ENCODE assay signal across 8 cellular contexts in the genomic region with DNA sequence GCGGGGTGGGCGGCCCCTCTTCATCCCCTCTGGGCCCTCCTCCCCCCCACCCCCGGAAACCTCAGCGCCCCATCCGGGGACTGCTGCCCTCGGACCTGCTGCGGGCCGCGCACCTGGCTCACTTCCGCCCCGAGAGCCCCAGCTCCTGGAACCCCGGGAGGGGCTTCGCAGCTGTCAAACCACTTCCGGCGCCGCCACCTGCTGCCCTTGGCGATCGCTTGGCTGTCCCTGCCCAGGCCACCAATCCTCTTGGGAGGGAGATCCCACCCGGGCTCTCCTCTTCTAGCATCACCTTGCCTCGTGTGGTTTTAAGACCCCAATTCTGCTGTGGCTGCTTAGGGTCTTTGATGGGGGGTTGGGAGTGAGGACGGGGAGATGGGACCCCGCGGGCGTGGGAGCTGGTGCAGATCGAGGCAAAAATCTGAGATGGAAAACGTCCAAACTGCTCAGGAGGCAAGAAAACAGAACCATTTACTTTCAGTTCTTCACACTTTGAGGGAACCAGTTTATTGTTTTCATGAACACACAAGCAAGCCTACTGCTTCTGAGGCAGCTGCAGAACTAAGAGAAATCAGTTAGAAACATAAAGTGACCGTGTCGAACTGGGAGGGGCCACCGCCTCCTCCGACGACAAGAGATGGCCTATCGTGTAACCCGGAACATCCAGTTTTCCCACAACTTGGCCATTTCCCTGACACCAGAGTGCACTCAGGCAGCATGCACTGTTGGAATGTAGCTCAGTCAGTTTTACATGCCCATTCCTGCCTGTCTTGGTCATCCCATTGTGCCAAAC. TPM values are rescaled to one million over a fixed set of nuclear protein-coding genes. Genes with fewer than 3 reads are reported as not detected.
DNase-seq lines count a peak whose midpoint lies in the region; ATAC-seq and TF ChIP-seq lines count a peak whose summit lies in the region.

No MANE protein-coding gene starts in this region.

- TF ChIP-seq CTCF in WTC11 (IDR thresholded peaks at IDR 0.05): no peak

- H3K4me3 Mint-ChIP-seq in WTC11: peak overlapping the region; percentile 68

- H3K27me3 Mint-ChIP-seq in WTC11 (ENCODE audit: low read depth): no peaks in the 10 kb centered on the region

- peak; percentile 72 for DNase-seq in NK-92 treated with Interleukin-12 subunit alpha and Interleukin-12 subunit beta, amount 100 ng/mL, for 24 hours (lab: John Stamatoyannopoulos, UW)
- no peak for DNase-seq in NK-92 (lab: John Stamatoyannopoulos, UW; ENCODE audit: unreplicated experiment)
- DNase-seq in NCI-H128 (lab: John Stamatoyannopoulos, UW; ENCODE audit: unreplicated experiment): peak; percentile 9
- peak; percentile 67 for DNase-seq in WTC11 (ENCODE audit: low spot score)
- peak; percentile 23 for DNase-seq in cerebellum (ENCODE audit: low spot score)
- peak; percentile 78 for DNase-seq in left kidney (ENCODE audit: low read depth, low spot score)
- DNase-seq in stimulated activated CD4-positive, alpha-beta T cell treated with anti-CD3 and anti-CD28 coated beads, Interleukin-4, amount 100 ng/mL, for 1 hour: peak; percentile 55

- H3K27ac Mint-ChIP-seq in WTC11: no peak overlapping the region

- H3K4me1 Mint-ChIP-seq in WTC11: peaks cover 18% of the 10 kb centered on the region

- no peaks in the 10 kb centered on the region for H3K36me3 Mint-ChIP-seq in WTC11

- CTCF ChIA-PET in WTC11 (lab: Charles Lee): interaction anchor here (0.6 to 3.1 kb wide), 2 partner anchors 11 to 754 kb away, joined by 6 to 13 read pairs; no protein-coding TSS in a partner anchor

- ATAC-seq in HG02798 (IDR thresholded peaks at IDR 0.05; ENCODE audit: poor library complexity, unreplicated experiment) (peak; percentile 77), WTC11 (peak; percentile 45)

- H3K9me3 Mint-ChIP-seq in WTC11: no peaks in the 10 kb centered on the region

- POLR2A ChIA-PET in WTC11 (lab: Charles Lee): no interaction called here

TF ChIP-seq in WTC11, 78 proteins besides CTCF, POLR2A, EP300 and RAD21:
- TF ChIP-seq EMX1 (CRISPR knock-in tag; IDR thresholded peaks at IDR 0.05) (no peak), ETV6 (CRISPR knock-in tag; IDR thresholded peaks at IDR 0.05) (no peak), PRDM15 (CRISPR knock-in tag; IDR thresholded peaks at IDR 0.05) (no peak)
- TF ChIP-seq, protein P1, sequence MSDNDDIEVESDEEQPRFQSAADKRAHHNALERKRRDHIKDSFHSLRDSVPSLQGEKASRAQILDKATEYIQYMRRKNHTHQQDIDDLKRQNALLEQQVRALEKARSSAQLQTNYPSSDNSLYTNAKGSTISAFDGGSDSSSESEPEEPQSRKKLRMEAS (CRISPR knock-in tag; IDR thresholded peaks at IDR 0.05): 0 out of 2 replicates have a peak, but pooled peaks have one; percentile 21
- TF ChIP-seq, protein P2, sequence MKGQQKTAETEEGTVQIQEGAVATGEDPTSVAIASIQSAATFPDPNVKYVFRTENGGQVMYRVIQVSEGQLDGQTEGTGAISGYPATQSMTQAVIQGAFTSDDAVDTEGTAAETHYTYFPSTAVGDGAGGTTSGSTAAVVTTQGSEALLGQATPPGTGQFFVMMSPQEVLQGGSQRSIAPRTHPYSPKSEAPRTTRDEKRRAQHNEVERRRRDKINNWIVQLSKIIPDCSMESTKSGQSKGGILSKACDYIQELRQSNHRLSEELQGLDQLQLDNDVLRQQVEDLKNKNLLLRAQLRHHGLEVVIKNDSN (CRISPR knock-in tag; IDR thresholded peaks at IDR 0.05): no peak
- TF ChIP-seq, protein P3, sequence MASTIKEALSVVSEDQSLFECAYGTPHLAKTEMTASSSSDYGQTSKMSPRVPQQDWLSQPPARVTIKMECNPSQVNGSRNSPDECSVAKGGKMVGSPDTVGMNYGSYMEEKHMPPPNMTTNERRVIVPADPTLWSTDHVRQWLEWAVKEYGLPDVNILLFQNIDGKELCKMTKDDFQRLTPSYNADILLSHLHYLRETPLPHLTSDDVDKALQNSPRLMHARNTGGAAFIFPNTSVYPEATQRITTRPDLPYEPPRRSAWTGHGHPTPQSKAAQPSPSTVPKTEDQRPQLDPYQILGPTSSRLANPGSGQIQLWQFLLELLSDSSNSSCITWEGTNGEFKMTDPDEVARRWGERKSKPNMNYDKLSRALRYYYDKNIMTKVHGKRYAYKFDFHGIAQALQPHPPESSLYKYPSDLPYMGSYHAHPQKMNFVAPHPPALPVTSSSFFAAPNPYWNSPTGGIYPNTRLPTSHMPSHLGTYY (CRISPR knock-in tag; IDR thresholded peaks at IDR 0.05): no peak
TF ChIP-seq in WTC11: peak in this region for 1.

RNA-seq across cellular contexts. Expression of gene MTMR1, which starts 0.8 kb away (rescaled TPM):
- 15.6 to 19.6 TPM (median 16.7 TPM) in 3 replicates for total RNA-seq in WTC11 (2021)
- total RNA-seq in cerebellum: 28.9 TPM
